Comparison of ENCODE assay signal across 12 cellular contexts in the genomic region with DNA sequence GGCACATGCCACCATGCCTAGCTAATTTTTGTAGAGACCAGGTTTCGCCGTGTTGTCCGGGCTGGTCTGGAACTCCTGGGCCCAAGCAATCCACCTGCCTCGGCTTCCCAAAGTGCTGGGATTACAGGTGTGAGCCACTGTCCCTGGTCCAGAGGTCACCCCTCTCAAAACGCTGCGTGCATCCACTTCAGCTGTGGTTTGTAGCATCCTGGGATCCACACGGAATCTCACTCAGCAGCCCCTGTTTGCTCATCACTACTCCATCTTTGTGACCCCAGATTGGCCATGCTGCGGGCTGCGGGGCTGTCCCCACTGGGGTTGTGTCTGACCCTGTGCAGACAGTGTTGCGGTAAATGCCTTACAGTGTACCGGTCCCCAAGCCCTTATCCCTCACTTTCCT. TPM values are rescaled to one million over a fixed set of nuclear protein-coding genes. Genes with fewer than 3 reads are reported as not detected.
DNase-seq lines count a peak whose midpoint lies in the region; ATAC-seq, FAIRE-seq and TF ChIP-seq lines count a peak whose summit lies in the region.
"Had no signal": no experiment of that assay in that cellular context is flagged by ENCODE, and none has a peak within 500 bp of the region (broad histone marks: within the 10 kb centered on the region; RNA-seq: fewer than 3 reads in every experiment).

No MANE protein-coding gene starts in this region.

- no peaks in the 10 kb centered on the region for H3F3A ChIP-seq in PC-3 (ENCODE audit: low read length, unreplicated experiment)

- in situ Hi-C loops in gastrocnemius medialis (cut with MboI; ENCODE audit: low sequenced_read_pairs in 4 of 4): loop anchor here (25.0 kb wide), 2 partner anchors 96 to 154 kb away; a partner anchor contains a TSS

- H3K27ac ChIP-seq in PC-3 (ENCODE audit: low read length) (no peak overlapping the region), gastroesophageal sphincter (peak overlapping the region in 3 of 4 donors; percentile 91 to 94 (median 92)), gastrocnemius medialis (peak overlapping the region in 3 of 4 donors; percentile 86 to 92 (median 87))
- H3K27ac ChIP-seq: A549 had no signal

- H3K27ac Mint-ChIP-seq in activated CD4-positive, alpha-beta T cell treated with anti-CD3 and anti-CD28 coated beads, Interleukin-2, amount 10 ng/mL, durations not matched to agents 24 days and 14 days: peak overlapping the region; percentile 38

- TF ChIP-seq EP300 in gastroesophageal sphincter (IDR thresholded peaks at IDR 0.05): no peak

- peak overlapping the region; percentile 83; the same call in 1 of the 2 replicates for H3K4me3 ChIP-seq in PC-3 (ENCODE audit: low read length)
- H3K4me3 ChIP-seq in gastroesophageal sphincter: peak overlapping the region in 1 of 2 donors; percentile 84
- no peak overlapping the region for H3K4me3 ChIP-seq in gastrocnemius medialis
- H3K4me3 ChIP-seq: A549 had no signal

- no peaks in the 10 kb centered on the region for H3K9me3 ChIP-seq in PC-3 (ENCODE audit: low read length)
- H3K9me3 ChIP-seq in gastroesophageal sphincter: no peaks in the 10 kb centered on the region
- no peaks in the 10 kb centered on the region for H3K9me3 ChIP-seq in gastrocnemius medialis
- H3K9me3 ChIP-seq: A549, adrenal gland had no signal

- ATAC-seq in PC-3 (no peak), gastroesophageal sphincter (no peak), gastrocnemius medialis (no peak)
- ATAC-seq: A549 had no signal

- no peak for DNase-seq in activated CD4-positive, alpha-beta T cell treated with anti-CD3 and anti-CD28 coated beads, Interleukin-2, amount 10 ng/mL, durations not matched to agents 24 days and 14 days
- no peak for DNase-seq in activated CD4-positive, alpha-beta T cell treated with anti-CD3 and anti-CD28 coated beads for 4 hours
- DNase-seq in PC-3 (no peak), gastrocnemius medialis (no peak), NCI-H146 (lab: John Stamatoyannopoulos, UW) (no peak), AG08395 (ENCODE audit: low spot score) (no peak), GM12892 (ENCODE audit: insufficient read length) (no peak)
- DNase-seq: activated CD4-positive, alpha-beta T cell treated with anti-CD3 and anti-CD28 coated beads for 1 hour; NCI-H2081 had no signal

- TF ChIP-seq POLR2A in gastroesophageal sphincter (IDR thresholded peaks at IDR 0.05): no peak
- no peak for TF ChIP-seq POLR2A in gastrocnemius medialis (IDR thresholded peaks at IDR 0.05)
- TF ChIP-seq POLR2A in GM12892 (IDR thresholded peaks at IDR 0.05; ENCODE audit: low read depth, low read length): no peak

- peak overlapping the region; percentile 92 for H3K4me3 Mint-ChIP-seq in activated CD4-positive, alpha-beta T cell treated with anti-CD3 and anti-CD28 coated beads, Interleukin-2, amount 10 ng/mL, durations not matched to agents 24 days and 14 days

- POLR2A ChIA-PET in PC-3 (lab: Charles Lee; ENCODE audit: unreplicated experiment): no interaction called here

- CTCF ChIA-PET in PC-3 (lab: Charles Lee): interaction anchor here (0.6 to 0.9 kb wide), 2 partner anchors 31 to 94 kb away, joined by 3 to 4 read pairs; no protein-coding TSS in a partner anchor

- no peak overlapping the region for H2AFZ ChIP-seq in PC-3 (ENCODE audit: low read length)

- H3K27me3 ChIP-seq in PC-3 (ENCODE audit: low read length) (no peaks in the 10 kb centered on the region), gastroesophageal sphincter (no peaks in the 10 kb centered on the region), gastrocnemius medialis (no peaks in the 10 kb centered on the region)
- H3K27me3 ChIP-seq: adrenal gland had no signal

- H3K4me1 Mint-ChIP-seq in activated CD4-positive, alpha-beta T cell treated with anti-CD3 and anti-CD28 coated beads, Interleukin-2, amount 10 ng/mL, durations not matched to agents 24 days and 14 days: peaks cover 59% of the 10 kb centered on the region

- peaks cover 20% of the 10 kb centered on the region for H4K20me1 ChIP-seq in PC-3 (ENCODE audit: low read length)

- H3K4me2 ChIP-seq in PC-3 (ENCODE audit: low read length): peak overlapping the region; percentile 97; the same call in 1 of the 2 replicates
- H3K4me2 ChIP-seq: A549 had no signal

- H3K36me3 ChIP-seq in PC-3 (ENCODE audit: low read depth, low read length): no peaks in the 10 kb centered on the region
- H3K36me3 ChIP-seq in gastroesophageal sphincter: no peaks in the 10 kb centered on the region
- no peaks in the 10 kb centered on the region for H3K36me3 ChIP-seq in gastrocnemius medialis
- H3K36me3 ChIP-seq: adrenal gland had no signal

- no TSS peak for BruUV-seq in PC-3 (replicated peaks; lab: Mats Ljungman, UMichigan)

- H3K9me2 ChIP-seq in PC-3 (replicated peaks; ENCODE audit: low read length): no peaks in the 10 kb centered on the region

- WGBS in gastroesophageal sphincter (ENCODE audit: low coverage in 1 of 2), 2 donors: 20 to 85% methylated on average over 1 to 5 of the region's 11 CpGs

- H3K36me3 Mint-ChIP-seq in activated CD4-positive, alpha-beta T cell treated with anti-CD3 and anti-CD28 coated beads, Interleukin-2, amount 10 ng/mL, durations not matched to agents 24 days and 14 days (ENCODE audit: low read depth): peaks cover 17% of the 10 kb centered on the region

- peaks cover 85% of the 10 kb centered on the region for H3K79me2 ChIP-seq in PC-3 (ENCODE audit: low read length)

- no peaks in the 10 kb centered on the region for H3K9me3 Mint-ChIP-seq in activated CD4-positive, alpha-beta T cell treated with anti-CD3 and anti-CD28 coated beads, Interleukin-2, amount 10 ng/mL, durations not matched to agents 24 days and 14 days

- no peak overlapping the region for H3K9ac ChIP-seq in PC-3 (ENCODE audit: low read length)

- TF ChIP-seq CTCF in PC-3 (conservative IDR thresholded peaks at IDR 0.05; ENCODE audit: low read depth, low read length) (no peak), gastroesophageal sphincter (IDR thresholded peaks at IDR 0.05) (no peak), gastrocnemius medialis (IDR thresholded peaks at IDR 0.05 in 4 of 5, conservative IDR thresholded peaks at IDR 0.05 in 1 of 5) (no peak)

- FAIRE-seq in GM12892 (lab: Jason Lieb, UNC): no peak
- FAIRE-seq: A549 had no signal

- H3K4me1 ChIP-seq in PC-3 (ENCODE audit: insufficient read depth, low read length) (peaks cover 32% of the 10 kb centered on the region), gastroesophageal sphincter (peaks cover 0 to 88% (median 55%) of the 10 kb centered on the region in 3 donors), gastrocnemius medialis (peaks cover 58 to 60% of the 10 kb centered on the region in 2 donors)

- intact Hi-C loops in activated CD4-positive, alpha-beta T cell treated with anti-CD3 and anti-CD28 coated beads, Interleukin-2, amount 10 ng/mL, durations not matched to agents 24 days and 14 days (cut with micrococcal nuclease): no loop called here
- intact Hi-C loops in PC-3 (cut with micrococcal nuclease) (no loop called here), gastrocnemius medialis (cut with DNase I; ENCODE audit: low total_unique reads) (no loop called here)

- H3K27me3 Mint-ChIP-seq in activated CD4-positive, alpha-beta T cell treated with anti-CD3 and anti-CD28 coated beads, Interleukin-2, amount 10 ng/mL, durations not matched to agents 24 days and 14 days: no peaks in the 10 kb centered on the region

RNA-seq across cellular contexts. Expression of a gene that starts 3.5 kb away (rescaled TPM):
- total RNA-seq in activated CD4-positive, alpha-beta T cell treated with anti-CD3 and anti-CD28 coated beads, Interleukin-2, amount 10 ng/mL, durations not matched to agents 24 days and 14 days: 10.3 and 10.5 TPM in 2 replicates
- total RNA-seq in PC-3 (2014; rRNA removed) (22.6 and 27.8 TPM in 2 replicates), gastroesophageal sphincter (100 to 1,000 TPM; 111 to 288 (median 215) TPM), gastrocnemius medialis (100 to 1,000 TPM in 2 of 4 donors, 10 to 100 TPM in 2; 74.9 to 107 (median 92.4) TPM)
- 3.6 TPM for polyA plus RNA-seq in GM12892 (2012; ENCODE audit: missing spikeins)
